12 cellular contexts compared by ENCODE assay signal in genomic region chr17:75551276-75551675, GRCh38. TPM values are rescaled to one million over a fixed set of nuclear protein-coding genes. Genes with fewer than 3 reads are reported as not detected.
A peak's percentile ranks its signal among the peaks of the same experiment; 100 is the strongest.
DNase-seq lines count a peak whose midpoint lies in the region; ATAC-seq, FAIRE-seq and TF ChIP-seq lines count a peak whose summit lies in the region.
"Had no signal": no experiment of that assay in that cellular context is flagged by ENCODE, and none has a peak within 500 bp of the region (broad histone marks: within the 10 kb centered on the region; RNA-seq: fewer than 3 reads in every experiment).

No MANE protein-coding gene starts in this region.

- H4K20me1 ChIP-seq in astrocyte (ENCODE audit: insufficient read depth, low read length) = no peaks in the 10 kb centered on the region

- no peak overlapping the region for H3K27ac ChIP-seq in astrocyte (ENCODE audit: low read depth, low read length)
- H3K27ac ChIP-seq in parathyroid adenoma = peak overlapping the region; percentile 100

- no TSS peak for BruUV-seq in Calu3 (replicated peaks; lab: Mats Ljungman, UMichigan)

- peaks cover 61% of the 10 kb centered on the region for H3K36me3 Mint-ChIP-seq in Calu3 (ENCODE audit: insufficient read depth, unreplicated experiment)
- H3K36me3 Mint-ChIP-seq in astrocyte (ENCODE audit: low read depth, unreplicated experiment) = peaks cover 2% of the 10 kb centered on the region

- H3K4me1 Mint-ChIP-seq in Calu3 (ENCODE audit: low read depth, unreplicated experiment) (peaks cover 32% of the 10 kb centered on the region), astrocyte (ENCODE audit: low read depth, unreplicated experiment) (peaks cover 18% of the 10 kb centered on the region)
- H3K4me1 Mint-ChIP-seq in stimulated activated naive CD8-positive, alpha-beta T cell treated with anti-CD3 and anti-CD28 coated beads, Interleukin-15, amount 100 ng/mL, for 72 hours = no peaks in the 10 kb centered on the region

- H3K9me3 ChIP-seq in astrocyte (ENCODE audit: insufficient read depth, low read depth, low read length) (no peaks in the 10 kb centered on the region), parathyroid adenoma (ENCODE audit: control insufficient read depth, low read length) (no peaks in the 10 kb centered on the region)
- H3K9me3 ChIP-seq: SK-N-SH had no signal

- H3K27me3 Mint-ChIP-seq in Calu3 (ENCODE audit: unreplicated experiment) (no peaks in the 10 kb centered on the region), astrocyte (ENCODE audit: low read depth, unreplicated experiment) (no peaks in the 10 kb centered on the region)
- no peaks in the 10 kb centered on the region for H3K27me3 Mint-ChIP-seq in stimulated activated naive CD8-positive, alpha-beta T cell treated with anti-CD3 and anti-CD28 coated beads, Interleukin-15, amount 100 ng/mL, for 72 hours

- no peak overlapping the region for H3K4me3 ChIP-seq in astrocyte (ENCODE audit: insufficient read depth, low read depth, low read length)
- no peak overlapping the region for H3K4me3 ChIP-seq in parathyroid adenoma (ENCODE audit: low read depth, low read length)

- H3K9ac ChIP-seq in astrocyte (ENCODE audit: low read length) = no peak overlapping the region
- no peak overlapping the region for H3K9ac ChIP-seq in parathyroid adenoma
- H3K9ac ChIP-seq: SK-N-SH had no signal

- H3K4me2 ChIP-seq in astrocyte (ENCODE audit: low read length) = no peak overlapping the region
- H3K4me2 ChIP-seq in parathyroid adenoma (ENCODE audit: low read length) = no peak overlapping the region
- H3K4me2 ChIP-seq: SK-N-SH had no signal

- peaks cover 6% of the 10 kb centered on the region for H3K4me1 ChIP-seq in astrocyte (ENCODE audit: insufficient read depth, low read length)
- peaks cover 23% of the 10 kb centered on the region for H3K4me1 ChIP-seq in parathyroid adenoma

- H3K9me3 Mint-ChIP-seq in Calu3 (ENCODE audit: low read depth, unreplicated experiment) = no peaks in the 10 kb centered on the region
- no peaks in the 10 kb centered on the region for H3K9me3 Mint-ChIP-seq in astrocyte (ENCODE audit: unreplicated experiment)
- no peaks in the 10 kb centered on the region for H3K9me3 Mint-ChIP-seq in stimulated activated naive CD8-positive, alpha-beta T cell treated with anti-CD3 and anti-CD28 coated beads, Interleukin-15, amount 100 ng/mL, for 72 hours

- H3K36me3 ChIP-seq in astrocyte (ENCODE audit: insufficient read depth, low read length) (no peaks in the 10 kb centered on the region), parathyroid adenoma (ENCODE audit: control insufficient read depth, insufficient read depth, low read length) (no peaks in the 10 kb centered on the region)

- no peak for ATAC-seq in HG03039 (IDR thresholded peaks at IDR 0.05; ENCODE audit: unreplicated experiment)
- no peak for ATAC-seq in stimulated activated naive CD8-positive, alpha-beta T cell treated with anti-CD3 and anti-CD28 coated beads, Interleukin-15, amount 100 ng/mL, for 72 hours

- intact Hi-C loops in Calu3 (cut with micrococcal nuclease; ENCODE audit: unreplicated experiment) = no loop called here

- H3K79me2 ChIP-seq in astrocyte (ENCODE audit: insufficient read depth, low read length) (no peaks in the 10 kb centered on the region), parathyroid adenoma (peaks cover 4% of the 10 kb centered on the region)

- TF ChIP-seq CTCF in Calu3 (IDR thresholded peaks at IDR 0.05; ENCODE audit: unreplicated experiment) (no peak), astrocyte (IDR thresholded peaks at IDR 0.05; ENCODE audit: insufficient read depth, low read depth, low read length) (no peak), parathyroid adenoma (IDR thresholded peaks at IDR 0.05) (no peak)

- H3K27ac Mint-ChIP-seq in Calu3 (ENCODE audit: unreplicated experiment) = peak overlapping the region; percentile 96
- H3K27ac Mint-ChIP-seq in astrocyte (ENCODE audit: unreplicated experiment) = peak overlapping the region; percentile 58
- peak overlapping the region in 1 of 2 donors; percentile 48 for H3K27ac Mint-ChIP-seq in stimulated activated naive CD8-positive, alpha-beta T cell treated with anti-CD3 and anti-CD28 coated beads, Interleukin-15, amount 100 ng/mL, for 72 hours

- DNase-seq in Calu3 = no peak
- DNase-seq in astrocyte (ENCODE audit: low read depth) = no peak
- DNase-seq in NCI-H510A treated with DMSO at 0.1 percent for 48 hours (lab: John Stamatoyannopoulos, UW) = no peak
- DNase-seq in stimulated activated naive CD8-positive, alpha-beta T cell treated with anti-CD3 and anti-CD28 coated beads, Interleukin-15, amount 100 ng/mL, for 72 hours = no peak
- DNase-seq: activated gamma-delta T cell; NCI-H510A; SK-N-SH; stimulated activated naive CD4-positive, alpha-beta T cell had no signal

- peak overlapping the region; percentile 36 for H3K4me3 Mint-ChIP-seq in Calu3 (ENCODE audit: low read depth, unreplicated experiment)
- no peak overlapping the region for H3K4me3 Mint-ChIP-seq in astrocyte (ENCODE audit: unreplicated experiment)
- H3K4me3 Mint-ChIP-seq in stimulated activated naive CD8-positive, alpha-beta T cell treated with anti-CD3 and anti-CD28 coated beads, Interleukin-15, amount 100 ng/mL, for 72 hours = no peak overlapping the region

- H3K27me3 ChIP-seq in astrocyte (ENCODE audit: insufficient read depth, low read length) (peaks cover 4% of the 10 kb centered on the region), parathyroid adenoma (ENCODE audit: control insufficient read depth, insufficient read depth, low read length) (no peaks in the 10 kb centered on the region)

- CTCF ChIA-PET in Calu3 (lab: Charles Lee) = interaction anchor here (0.6 kb wide), 1 partner anchor 126 kb away, joined by 3 read pairs; no protein-coding TSS in a partner anchor

- H2AFZ ChIP-seq in astrocyte (ENCODE audit: low read depth, low read length) (peak overlapping the region; percentile 4), parathyroid adenoma (peak overlapping the region; percentile 60)

- no peak for FAIRE-seq in astrocyte (lab: Jason Lieb, UNC)
- FAIRE-seq: GM18507, GM19239 had no signal

RNA-seq across cellular contexts. Expression of gene LLGL2, which starts 25.8 kb away (rescaled TPM):
- 208 and 251 TPM in 2 replicates for total RNA-seq in Calu3 (2022)
- total RNA-seq in astrocyte = 6.9 and 14.8 TPM in 2 replicates

RNA-seq across cellular contexts. Expression of gene TSEN54, which starts 34.9 kb away (rescaled TPM):
- 52.1 and 55.4 TPM in 2 replicates for total RNA-seq in Calu3 (2022)
- 15.1 and 16.5 TPM in 2 replicates for total RNA-seq in astrocyte

RNA-seq across cellular contexts. Expression of gene CASKIN2, which starts 35.9 kb away (rescaled TPM):
- total RNA-seq in Calu3 (2022) (30.0 and 30.4 TPM in 2 replicates), astrocyte (16.9 and 22.8 TPM in 2 replicates)

RNA-seq across cellular contexts. Expression of gene MYO15B, which starts 36.3 kb away (rescaled TPM):
- total RNA-seq in Calu3 (2022) = 58.4 and 78.6 TPM in 2 replicates
- 3.5 and 6.2 TPM in 2 replicates for total RNA-seq in astrocyte

Comparison
In these comparisons a context has a peak if more than half of its experiments do, and no peak if none do; other contexts are left out.
1. RNA of gene LLGL2, which starts 25.8 kb away (total RNA-seq): 208 to 251 TPM in Calu3; 6.9 to 14.8 TPM in astrocyte; every median in the first group is over 10 times any median in the second.